In the genomic region with DNA sequence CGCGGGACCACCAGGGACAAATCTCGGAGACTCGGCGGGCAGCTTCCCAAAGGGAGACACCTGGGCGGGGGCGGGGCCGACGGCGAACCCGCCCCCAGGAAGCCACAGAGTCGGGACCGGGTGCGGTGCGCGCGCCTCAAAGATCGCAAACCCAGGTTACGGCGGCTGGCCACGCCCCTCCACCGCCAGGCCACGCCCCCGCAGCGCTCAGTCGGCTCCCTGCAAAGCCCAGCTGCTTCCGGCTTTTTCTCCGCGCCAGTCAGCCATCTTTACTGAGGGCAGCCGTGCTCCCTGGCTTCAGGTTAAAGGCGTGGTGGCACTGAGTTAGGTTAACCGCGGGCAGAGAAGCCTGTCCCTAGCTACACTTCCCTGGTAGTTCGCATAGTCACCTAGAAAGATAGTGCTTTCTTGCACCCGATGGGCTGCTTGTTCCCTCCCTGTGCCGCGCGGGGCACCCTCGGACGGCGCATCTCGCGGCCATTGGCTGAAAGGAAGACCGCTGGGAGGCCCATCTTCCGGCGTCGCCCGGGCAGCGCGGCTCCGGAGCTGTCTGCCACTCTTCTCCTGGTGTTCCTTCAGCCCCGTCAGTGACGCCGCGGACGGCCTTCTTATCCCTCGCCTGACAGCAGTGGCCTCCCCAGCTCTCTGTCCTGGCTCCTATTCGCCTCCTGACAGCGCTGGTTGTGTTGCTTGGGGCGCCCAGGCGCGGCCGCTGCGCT, we compare ENCODE assay signal across 8 cellular contexts. TPM values are rescaled to one million over a fixed set of nuclear protein-coding genes. Genes with fewer than 3 reads are reported as not detected.
A peak's percentile ranks its signal among the peaks of the same experiment; 100 is the strongest.
DNase-seq lines count a peak whose midpoint lies in the region; ATAC-seq and TF ChIP-seq lines count a peak whose summit lies in the region.

A gene with protein sequence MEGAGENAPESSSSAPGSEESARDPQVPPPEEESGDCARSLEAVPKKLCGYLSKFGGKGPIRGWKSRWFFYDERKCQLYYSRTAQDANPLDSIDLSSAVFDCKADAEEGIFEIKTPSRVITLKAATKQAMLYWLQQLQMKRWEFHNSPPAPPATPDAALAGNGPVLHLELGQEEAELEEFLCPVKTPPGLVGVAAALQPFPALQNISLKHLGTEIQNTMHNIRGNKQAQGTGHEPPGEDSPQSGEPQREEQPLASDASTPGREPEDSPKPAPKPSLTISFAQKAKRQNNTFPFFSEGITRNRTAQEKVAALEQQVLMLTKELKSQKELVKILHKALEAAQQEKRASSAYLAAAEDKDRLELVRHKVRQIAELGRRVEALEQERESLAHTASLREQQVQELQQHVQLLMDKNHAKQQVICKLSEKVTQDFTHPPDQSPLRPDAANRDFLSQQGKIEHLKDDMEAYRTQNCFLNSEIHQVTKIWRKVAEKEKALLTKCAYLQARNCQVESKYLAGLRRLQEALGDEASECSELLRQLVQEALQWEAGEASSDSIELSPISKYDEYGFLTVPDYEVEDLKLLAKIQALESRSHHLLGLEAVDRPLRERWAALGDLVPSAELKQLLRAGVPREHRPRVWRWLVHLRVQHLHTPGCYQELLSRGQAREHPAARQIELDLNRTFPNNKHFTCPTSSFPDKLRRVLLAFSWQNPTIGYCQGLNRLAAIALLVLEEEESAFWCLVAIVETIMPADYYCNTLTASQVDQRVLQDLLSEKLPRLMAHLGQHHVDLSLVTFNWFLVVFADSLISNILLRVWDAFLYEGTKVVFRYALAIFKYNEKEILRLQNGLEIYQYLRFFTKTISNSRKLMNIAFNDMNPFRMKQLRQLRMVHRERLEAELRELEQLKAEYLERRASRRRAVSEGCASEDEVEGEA (minus strand): TSS at position 72 of the 719 bp plus-strand sequence. CDS start 108 bp downstream, outside the sequence.

- POLR2A ChIA-PET in BJ (lab: Charles Lee), result interaction anchor here (0.6 to 1.1 kb wide), 2 partner anchors 32 to 464 kb away, joined by 4 read pairs; no protein-coding TSS in a partner anchor

- no peaks in the 10 kb centered on the region for H3K9me3 Mint-ChIP-seq in chondrocyte (ENCODE audit: low read depth)

- CTCF ChIA-PET in BJ (lab: Yijun Ruan, JAX), result interaction anchor here (0.6 to 5.9 kb wide), 21 partner anchors 9 to 545 kb away, joined by 3 to 75 read pairs (median 4); a partner anchor contains a TSS

- DNase-seq in BJ (ENCODE audit: low read depth), result peak; percentile 70
- peak; percentile 96 for DNase-seq in GM19238 (ENCODE audit: insufficient read length, low spot score)
- peak; percentile 92 for DNase-seq in NCI-H460 (ENCODE audit: extremely low read depth, low read depth)
- peak; percentile 95 to 98 for DNase-seq in activated CD4-positive, alpha-beta T cell treated with anti-CD3 and anti-CD28 coated beads for 24 hours (ENCODE audit: low read depth in 2 of 2)
- DNase-seq in chondrocyte (ENCODE audit: low spot score), result peak; percentile 97
- peak; percentile 61 for DNase-seq in kidney epithelial cell (ENCODE audit: low read depth)
- DNase-seq in stimulated activated CD4-positive, alpha-beta T cell treated with anti-CD3 and anti-CD28 coated beads, Interleukin-15, amount 100 ng/mL, for 24 hours, result peak; percentile 98

- no peaks in the 10 kb centered on the region for H3K27me3 ChIP-seq in BJ (ENCODE audit: control insufficient read depth, insufficient read depth, low read length)
- H3K27me3 ChIP-seq in kidney epithelial cell (ENCODE audit: control insufficient read depth, insufficient read depth, low read length), result no peaks in the 10 kb centered on the region

- peak; percentile 94 for ATAC-seq in HG03439 (IDR thresholded peaks at IDR 0.05; ENCODE audit: unreplicated experiment)

- H3K36me3 ChIP-seq in BJ (ENCODE audit: control insufficient read depth, insufficient read depth, low read length), result 0 out of 2 replicates have a peak, but pooled peaks cover 1% of the 10 kb centered on the region
- no peaks in the 10 kb centered on the region for H3K36me3 ChIP-seq in kidney epithelial cell (ENCODE audit: control insufficient read depth, insufficient read depth, low read length)

- H3K4me3 ChIP-seq in BJ (ENCODE audit: low read depth, low read length) (peak within 1 kb of the TSS; percentile 80), kidney epithelial cell (ENCODE audit: low read depth, low read length) (peak within 1 kb of the TSS; percentile 96)

- H3K4me1 Mint-ChIP-seq in chondrocyte (ENCODE audit: low read depth), result peaks cover 52% of the 10 kb centered on the region

- peaks cover 2% of the 10 kb centered on the region for H3K36me3 Mint-ChIP-seq in chondrocyte (ENCODE audit: low read depth)

- peak within 1 kb of the TSS; percentile 89 for H3K4me3 Mint-ChIP-seq in chondrocyte (ENCODE audit: unreplicated experiment)

- H3K27me3 Mint-ChIP-seq in chondrocyte (ENCODE audit: low read depth), result no peaks in the 10 kb centered on the region

- TF ChIP-seq CTCF in BJ (IDR thresholded peaks at IDR 0.05; ENCODE audit: insufficient read depth, low read depth, low read length), result peak; percentile 40
- peak; percentile 67 for TF ChIP-seq CTCF in chondrocyte (IDR thresholded peaks at IDR 0.05)
- peak; percentile 18 for TF ChIP-seq CTCF in kidney epithelial cell (IDR thresholded peaks at IDR 0.05; ENCODE audit: insufficient read depth, low read length, poor library complexity, severe bottlenecking)

- H3K27ac Mint-ChIP-seq in chondrocyte (ENCODE audit: unreplicated experiment), result peak within 1 kb of the TSS; percentile 98

RNA-seq across cellular contexts. Expression of the gene that starts here (rescaled TPM):
- polyA plus RNA-seq in BJ (2011; rRNA removed), result 38.8 and 70.3 TPM in 2 replicates
- polyA minus RNA-seq in BJ (2011; rRNA and poly(A)+ RNA removed), result 39.0 and 56.7 TPM in 2 replicates
- total RNA-seq in NCI-H460 (2014; rRNA removed; shearing (Covaris generic)), result 12.6 and 14.5 TPM in 2 replicates
- polyA plus RNA-seq in NCI-H460 (2014; cell fraction: nucleus; rRNA removed), result 27.9 and 29.3 TPM in 2 replicates
- total RNA-seq in chondrocyte (24.3 to 30.8 TPM (median 24.5 TPM) in 3 replicates), kidney epithelial cell (21.4 and 23.6 TPM in 2 replicates)

Comparison
In these comparisons a context has a peak if more than half of its experiments do, and no peak if none do; other contexts are left out.
1. Peak in every context shown above with its lines: DNase-seq, ATAC-seq and H3K4me3 ChIP-seq.